10 cellular contexts compared by ENCODE assay signal in genomic region chr18:32730068-32730467, GRCh38. TPM values are rescaled to one million over a fixed set of nuclear protein-coding genes. Genes with fewer than 3 reads are reported as not detected.
DNase-seq lines count a peak whose midpoint lies in the region; ATAC-seq, FAIRE-seq and TF ChIP-seq lines count a peak whose summit lies in the region.
"Had no signal": no experiment of that assay in that cellular context is flagged by ENCODE, and none has a peak within 500 bp of the region (broad histone marks: within the 10 kb centered on the region; RNA-seq: fewer than 3 reads in every experiment).

No MANE protein-coding gene starts in this region.

- WGBS in right lobe of liver (ENCODE audit: insufficient coverage, low coverage, low lambda C conversion rate, missing lambda C conversion rate): 26% methylated on average over 2 of the region's 2 CpGs
- 90% methylated on average over 2 of the region's 2 CpGs for WGBS in HepG2 (ENCODE audit: low lambda C conversion rate)

- in situ Hi-C loops in HepG2 (cut with HindIII; ENCODE audit: extremely low pct_ligation_motif_present, low pct_unique_long_range_greater_than_20kb): no loop called here

- no peak for TF ChIP-seq EP300 in HepG2 (IDR thresholded peaks at IDR 0.05; ENCODE audit: low read depth in 2 of 2, low read length in 2 of 2)
- TF ChIP-seq EP300 in HepG2 (CRISPR knock-in tag; IDR thresholded peaks at IDR 0.05; ENCODE audit: borderline replicate concordance): no peak

- no peak overlapping the region for H3K27ac ChIP-seq in right lobe of liver
- H3K27ac ChIP-seq in HepG2 (ENCODE audit: extremely low read length, insufficient read depth, low read length): no peak overlapping the region
- H3K27ac ChIP-seq in SK-N-MC: no peak overlapping the region
- no peak overlapping the region for H3K27ac ChIP-seq in upper lobe of right lung
- H3K27ac ChIP-seq: HL-60 had no signal

- TF ChIP-seq POLR2A in right lobe of liver (IDR thresholded peaks at IDR 0.05) (no peak), HepG2 (IDR thresholded peaks at IDR 0.05; ENCODE audit: insufficient read depth in 1 of 2, low read depth in 2 of 2, low read length in 2 of 2) (no peak)

- BruUV-seq in HepG2 (replicated peaks; lab: Mats Ljungman, UMichigan): no TSS peak

- TF ChIP-seq CTCF in right lobe of liver (IDR thresholded peaks at IDR 0.05) (no peak), HepG2 (CRISPR knock-in tag; IDR thresholded peaks at IDR 0.05) (no peak), upper lobe of right lung (IDR thresholded peaks at IDR 0.05) (no peak)

- DNase-seq in right lobe of liver (no peak), HepG2 (ENCODE audit: low spot score) (no peak), SK-N-MC (ENCODE audit: low read depth, low spot score) (no peak), immature natural killer cell (no peak), upper lobe of right lung (no peak), AML-193 (lab: John Stamatoyannopoulos, UW) (no peak), NCI-H2171 treated with DMSO at 0.1 percent for 48 hours (lab: John Stamatoyannopoulos, UW) (no peak), iPS-NIHi7 (ENCODE audit: extremely low spot score) (no peak)

- H3K4me3 Mint-ChIP-seq in immature natural killer cell: peak overlapping the region in 3 of 5 donors; percentile 39 to 58 (median 42)

- H3K79me2 ChIP-seq in HepG2 (ENCODE audit: insufficient read depth, low read length): peaks cover 21% of the 10 kb centered on the region

- CTCF ChIA-PET in HepG2 (lab: Yijun Ruan, JAX; ENCODE audit: low intra/inter-chr PET ratio, low total read pairs): no interaction called here

- ATAC-seq in right lobe of liver (no peak), HepG2 (no peak), upper lobe of right lung (no peak)

- no peaks in the 10 kb centered on the region for H3K27me3 Mint-ChIP-seq in immature natural killer cell (ENCODE audit: low read depth in 3 of 3)

- H3K27ac Mint-ChIP-seq in immature natural killer cell: no peak overlapping the region

- POLR2A ChIA-PET in HepG2 (lab: Yijun Ruan, JAX): no interaction called here

- peaks cover 0 to 11% (median 2%) of the 10 kb centered on the region in 6 donors for H3K9me3 Mint-ChIP-seq in immature natural killer cell

- H3K9ac ChIP-seq in HepG2 (ENCODE audit: insufficient read depth, low read depth, low read length) (no peak overlapping the region), SK-N-MC (ENCODE audit: insufficient read length) (no peak overlapping the region)

- H3K9me3 ChIP-seq in right lobe of liver (no peaks in the 10 kb centered on the region), HepG2 (ENCODE audit: low read length) (no peaks in the 10 kb centered on the region), SK-N-MC (ENCODE audit: low read depth, low read length) (no peaks in the 10 kb centered on the region), upper lobe of right lung (no peaks in the 10 kb centered on the region)

- no peak overlapping the region for H2AFZ ChIP-seq in HepG2 (ENCODE audit: low read length)

- H3K36me3 Mint-ChIP-seq in immature natural killer cell: no peaks in the 10 kb centered on the region

- no peak overlapping the region for H3K4me2 ChIP-seq in HepG2 (ENCODE audit: low read depth, low read length)

- H3K36me3 ChIP-seq in right lobe of liver (no peaks in the 10 kb centered on the region), HepG2 (replicated peaks in 1 of 2; ENCODE audit: control insufficient read depth in 1 of 2, insufficient read depth in 2 of 2, low read length in 2 of 2) (peaks cover 7 to 62% of the 10 kb centered on the region in 2 experiments), SK-N-MC (ENCODE audit: insufficient read depth, low read length) (no peaks in the 10 kb centered on the region), upper lobe of right lung (no peaks in the 10 kb centered on the region)

- no peaks in the 10 kb centered on the region for H3K27me3 ChIP-seq in right lobe of liver
- H3K27me3 ChIP-seq in HepG2 (ENCODE audit: control insufficient read depth in 1 of 2, insufficient read depth in 2 of 2, low read length in 2 of 2): no peaks in the 10 kb centered on the region
- H3K27me3 ChIP-seq in upper lobe of right lung: no peaks in the 10 kb centered on the region

- H3K4me1 Mint-ChIP-seq in immature natural killer cell: peaks cover 6 to 12% of the 10 kb centered on the region in 2 donors

- H4K20me1 ChIP-seq in HepG2 (ENCODE audit: insufficient read depth, low read length): no peaks in the 10 kb centered on the region; the same call in 1 of the 2 replicates

- FAIRE-seq in HepG2 (lab: Jason Lieb, UNC): no peak
- FAIRE-seq: small intestine had no signal

- H3K4me3 ChIP-seq in right lobe of liver: peak overlapping the region in 2 of 3 donors; percentile 14 to 20
- no peak overlapping the region for H3K4me3 ChIP-seq in HepG2 (replicated peaks in 1 of 3; ENCODE audit: insufficient read depth in 1 of 3, low read depth in 2 of 3, low read length in 3 of 3)
- H3K4me3 ChIP-seq in SK-N-MC: peak overlapping the region; percentile 57
- H3K4me3 ChIP-seq in upper lobe of right lung: peak overlapping the region; percentile 23

- intact Hi-C loops in right lobe of liver (cut with DNase I) (no loop called here), HepG2 (cut with micrococcal nuclease; ENCODE audit: unreplicated experiment) (no loop called here), upper lobe of right lung (cut with DNase I) (no loop called here)

- no peak for TF ChIP-seq RAD21 in HepG2 (CRISPR knock-in tag; IDR thresholded peaks at IDR 0.05)

- H3K4me1 ChIP-seq in right lobe of liver (no peaks in the 10 kb centered on the region), HepG2 (ENCODE audit: insufficient read depth, low read length) (no peaks in the 10 kb centered on the region), upper lobe of right lung (no peaks in the 10 kb centered on the region)

TF ChIP-seq in HepG2, 621 proteins besides CTCF, POLR2A, EP300 and RAD21 (continues in another document):
- TF ChIP-seq DZIP1 (CRISPR knock-in tag; IDR thresholded peaks at IDR 0.05) (no peak), MNT (IDR thresholded peaks at IDR 0.05) (no peak), ZNF576 (CRISPR knock-in tag; IDR thresholded peaks at IDR 0.05) (no peak)

RNA-seq across cellular contexts. Expression of gene KLHL14, which starts 42.8 kb away (rescaled TPM):
- total RNA-seq in right lobe of liver (under 1 TPM in 2 of 6 experiments, not detected in 4; 0.09 to 0.24 TPM), HepG2 (2016; rRNA removed; fragmentation: Illumina TruSeq; extraction: Trizol) (41.8 and 55.3 TPM in 2 replicates), upper lobe of right lung (0.72 TPM)
- 4.2 and 4.5 TPM in 2 replicates for total RNA-seq in HepG2 (2016; cell fraction: cytosol; rRNA removed; fragmentation: Illumina TruSeq; extraction: Trizol; ENCODE audit: low read depth)
- 41.6 and 49.3 TPM in 2 replicates for total RNA-seq in HepG2 (2016; cell fraction: insoluble cytoplasmic fraction; rRNA removed; fragmentation: Illumina TruSeq; extraction: Trizol)
- total RNA-seq in HepG2 (2016; cell fraction: membrane; rRNA removed; fragmentation: Illumina TruSeq; extraction: Trizol): 16.6 and 19.2 TPM in 2 replicates
- total RNA-seq in HepG2 (2016; cell fraction: nucleus; rRNA removed; fragmentation: Illumina TruSeq; extraction: Trizol): 59.9 and 65.4 TPM in 2 replicates
- polyA plus RNA-seq in HepG2 (2011; rRNA removed) (14.5 and 16.0 TPM in 2 replicates), immature natural killer cell (under 1 TPM in 1 of 3 donors, not detected in 2; 0.07 TPM)
- 8.1 and 12.2 TPM in 2 replicates for polyA plus RNA-seq in HepG2 (2011; cell fraction: cytosol; rRNA removed)
- polyA plus RNA-seq in HepG2 (2011; cell fraction: nucleus; rRNA removed): 25.8 and 30.8 TPM in 2 replicates
- 19.2 and 24.1 TPM in 2 replicates for polyA plus RNA-seq in HepG2 (2012)
- 1.3 and 1.6 TPM in 2 replicates for polyA plus RNA-seq in HepG2 (2016; cell fraction: cytosol; fragmentation: Illumina TruSeq; extraction: Trizol; ENCODE audit: low read depth)
- 42.4 and 43.4 TPM in 2 replicates for polyA plus RNA-seq in HepG2 (2016; cell fraction: insoluble cytoplasmic fraction; fragmentation: Illumina TruSeq; extraction: Trizol; ENCODE audit: low read depth)
- 5.6 and 6.2 TPM in 2 replicates for polyA plus RNA-seq in HepG2 (2016; cell fraction: membrane; fragmentation: Illumina TruSeq; extraction: Trizol; ENCODE audit: low read depth)
- polyA plus RNA-seq in HepG2 (2016; cell fraction: nucleus; fragmentation: Illumina TruSeq; extraction: Trizol; ENCODE audit: insufficient read depth, low read depth): 60.0 and 63.2 TPM in 2 replicates
- 122 TPM in 1 of 2 replicates, not detected in the other for polyA minus RNA-seq in HepG2 (2011; rRNA and poly(A)+ RNA removed; ENCODE audit: low replicate concordance)
- 19.7 and 21.2 TPM in 2 replicates for polyA minus RNA-seq in HepG2 (2011; cell fraction: cytosol; rRNA and poly(A)+ RNA removed)
- 72.0 and 78.8 TPM in 2 replicates for polyA minus RNA-seq in HepG2 (2011; cell fraction: nucleus; rRNA and poly(A)+ RNA removed)

Comparison
In these comparisons a context has a peak if more than half of its experiments do, and no peak if none do; other contexts are left out.
1. H3K4me3 ChIP-seq: peak in right lobe of liver (2 of 3), SK-N-MC (single experiment) and upper lobe of right lung (single experiment); none in HepG2 (0 of 3).